In genomic region chr4:69156913-69157312, GRCh38 we compare ENCODE assay signal across 13 cellular contexts. TPM values are rescaled to one million over a fixed set of nuclear protein-coding genes. Genes with fewer than 3 reads are reported as not detected.
DNase-seq lines count a peak whose midpoint lies in the region; ATAC-seq and TF ChIP-seq lines count a peak whose summit lies in the region.
"Had no signal": no experiment of that assay in that cellular context is flagged by ENCODE, and none has a peak within 500 bp of the region (broad histone marks: within the 10 kb centered on the region; RNA-seq: fewer than 3 reads in every experiment).

No MANE protein-coding gene starts in this region.

- no peak overlapping the region for H3K23ac ChIP-seq in H9 (ENCODE audit: insufficient read length, low read depth, low read length)

- no peak overlapping the region for H2BK120ac ChIP-seq in H9 (ENCODE audit: low read depth, low read length, poor library complexity, severe bottlenecking)

- H4K5ac ChIP-seq in H9 (ENCODE audit: insufficient read length, low read depth, low read length) = no peak overlapping the region

- H2BK5ac ChIP-seq in H9 (ENCODE audit: insufficient read length, low read length) = no peak overlapping the region

- no peak overlapping the region for H3K14ac ChIP-seq in H9 (ENCODE audit: insufficient read depth, low read length)

- H3K36me3 ChIP-seq in esophagus squamous epithelium = no peaks in the 10 kb centered on the region

- no peak overlapping the region for H3K27ac Mint-ChIP-seq in Calu3 (ENCODE audit: unreplicated experiment)
- H3K27ac Mint-ChIP-seq in H9 = no peak overlapping the region
- H3K27ac Mint-ChIP-seq: activated naive CD4-positive, alpha-beta T cell treated with anti-CD3 and anti-CD28 coated beads, Interleukin-2, amount 50 U/mL, for 72 hours had no signal

- H3K56ac ChIP-seq in H9 (ENCODE audit: insufficient read length, low read depth, low read length) = no peak overlapping the region

- H3K18ac ChIP-seq in H9 (ENCODE audit: insufficient read length, low read depth, low read length) = no peak overlapping the region

- no peak overlapping the region for H3K4me3 Mint-ChIP-seq in Calu3 (ENCODE audit: low read depth, unreplicated experiment)
- no peak overlapping the region for H3K4me3 Mint-ChIP-seq in H9

- no peak overlapping the region for H4K91ac ChIP-seq in H9 (ENCODE audit: insufficient read length, low read depth, low read length)

- H3K27me3 Mint-ChIP-seq in Calu3 (ENCODE audit: unreplicated experiment) = no peaks in the 10 kb centered on the region
- H3K27me3 Mint-ChIP-seq in H9 (ENCODE audit: low read depth) = no peaks in the 10 kb centered on the region

- no peaks in the 10 kb centered on the region for H3K79me2 ChIP-seq in H9 (ENCODE audit: insufficient read depth, low read length)

- no peak overlapping the region for H2AK5ac ChIP-seq in H9 (ENCODE audit: insufficient read length, low read length)

- H3K9ac ChIP-seq in H9 (ENCODE audit: extremely low read depth, insufficient read length, low read length) = no peak overlapping the region

- no peak overlapping the region for H3K4me3 ChIP-seq in esophagus squamous epithelium

- no peak overlapping the region for H3K27ac ChIP-seq in H9 (ENCODE audit: insufficient read length, low read depth, low read length)
- no peak overlapping the region for H3K27ac ChIP-seq in esophagus squamous epithelium

- no peak overlapping the region for H2BK20ac ChIP-seq in H9 (ENCODE audit: low read depth, low read length, poor library complexity, severe bottlenecking)

- intact Hi-C loops in Calu3 (cut with micrococcal nuclease; ENCODE audit: unreplicated experiment) (no loop called here), esophagus squamous epithelium (cut with DNase I) (no loop called here)

- WGBS in H9 (ENCODE audit: extremely low coverage, insufficient read length, low lambda C conversion rate) = no CpG with 5 or more reads among the region's 2 CpGs
- WGBS in esophagus squamous epithelium, 2 donors = 66 to 92% methylated on average over 2 of the region's 2 CpGs

- H3K9me3 Mint-ChIP-seq in Calu3 (ENCODE audit: low read depth, unreplicated experiment) (no peaks in the 10 kb centered on the region), H9 (no peaks in the 10 kb centered on the region)
- H3K9me3 Mint-ChIP-seq: activated naive CD4-positive, alpha-beta T cell treated with anti-CD3 and anti-CD28 coated beads, Interleukin-2, amount 50 U/mL, for 72 hours had no signal

- BruUV-seq in Calu3 (replicated peaks; lab: Mats Ljungman, UMichigan) = no TSS peak

- in situ Hi-C loops in G401 (cut with HindIII; ENCODE audit: low sequenced_read_pairs) = no loop called here

- ATAC-seq in SK-N-SH treated with all-trans-retinoic acid at 6 μM for 48 hours = peak; percentile 69
- ATAC-seq: activated naive CD4-positive, alpha-beta T cell treated with anti-CD3 and anti-CD28 coated beads, Interleukin-2, amount 50 U/mL, for 72 hours had no signal

- H3K36me3 Mint-ChIP-seq in Calu3 (ENCODE audit: insufficient read depth, unreplicated experiment) = no peaks in the 10 kb centered on the region
- H3K36me3 Mint-ChIP-seq in H9 (ENCODE audit: insufficient read depth in 1 of 3, low read depth in 3 of 3) = no peaks in the 10 kb centered on the region
- H3K36me3 Mint-ChIP-seq: activated naive CD4-positive, alpha-beta T cell treated with anti-CD3 and anti-CD28 coated beads, Interleukin-2, amount 50 U/mL, for 72 hours had no signal

- no peaks in the 10 kb centered on the region for H3K4me1 Mint-ChIP-seq in Calu3 (ENCODE audit: low read depth, unreplicated experiment)
- H3K4me1 Mint-ChIP-seq in H9 = no peaks in the 10 kb centered on the region

- TF ChIP-seq POLR2A in esophagus squamous epithelium (IDR thresholded peaks at IDR 0.05) = no peak

- no peaks in the 10 kb centered on the region for H3K9me3 ChIP-seq in H9 (ENCODE audit: control insufficient read depth, low read depth, low read length)
- no peaks in the 10 kb centered on the region for H3K9me3 ChIP-seq in esophagus squamous epithelium
- H3K9me3 ChIP-seq: Caco-2 had no signal

- H3K79me1 ChIP-seq in H9 (ENCODE audit: insufficient read depth, low read depth, low read length, poor library complexity, severe bottlenecking) = no peaks in the 10 kb centered on the region

- H2AFZ ChIP-seq in H9 (ENCODE audit: low read length) = no peak overlapping the region

- H3K4ac ChIP-seq in H9 (ENCODE audit: low read depth, low read length) = no peak overlapping the region

- H2BK12ac ChIP-seq in H9 (ENCODE audit: insufficient read length, low read depth, low read length) = no peak overlapping the region

- no peaks in the 10 kb centered on the region for H4K20me1 ChIP-seq in H9 (ENCODE audit: control insufficient read depth, insufficient read depth, insufficient read length)

- no peak overlapping the region for H4K8ac ChIP-seq in H9 (replicated peaks; ENCODE audit: insufficient read length, low read depth, low read length)

- no peak overlapping the region for H3T11ph ChIP-seq in H9 (ENCODE audit: low read length)

- no peaks in the 10 kb centered on the region for H3K23me2 ChIP-seq in H9 (ENCODE audit: insufficient read length, low read depth, low read length, poor library complexity, severe bottlenecking)

- no peak overlapping the region for H2BK15ac ChIP-seq in H9 (ENCODE audit: low read depth, low read length)

- TF ChIP-seq CTCF in Calu3 (IDR thresholded peaks at IDR 0.05; ENCODE audit: unreplicated experiment) (no peak), H9 (conservative IDR thresholded peaks at IDR 0.05) (peak; percentile 66), esophagus squamous epithelium (IDR thresholded peaks at IDR 0.05) (peak in 1 of 6 experiments; percentile 42)

- H3K4me2 ChIP-seq in H9 (ENCODE audit: insufficient read depth, insufficient read length, low read length) = no peak overlapping the region

- no peaks in the 10 kb centered on the region for H3K4me1 ChIP-seq in H9 (ENCODE audit: insufficient read depth, low read length)
- no peaks in the 10 kb centered on the region for H3K4me1 ChIP-seq in esophagus squamous epithelium
- H3K4me1 ChIP-seq: Caco-2 had no signal

- H3K27me3 ChIP-seq in H9 (ENCODE audit: insufficient read depth, low read length) (no peaks in the 10 kb centered on the region), esophagus squamous epithelium (no peaks in the 10 kb centered on the region)

- CTCF ChIA-PET in Calu3 (lab: Charles Lee) = no interaction called here

- DNase-seq in Calu3 = peak; percentile 27
- peak; percentile 62 for DNase-seq in H9
- DNase-seq in islet precursor cell = peak; percentile 61
- no peak for DNase-seq in esophagus squamous epithelium (lab: John Stamatoyannopoulos, UW)
- no peak for DNase-seq in SKM-1 treated with dmso at 0.1 percent for 144 hours (lab: John Stamatoyannopoulos, UW; ENCODE audit: unreplicated experiment)
- no peak for DNase-seq in NCI-H1092 (lab: John Stamatoyannopoulos, UW)
- no peak for DNase-seq in G401 (ENCODE audit: low spot score)
- DNase-seq: activated CD4-positive, alpha-beta T cell treated with anti-CD3 and anti-CD28 coated beads for 48 hours; Caco-2; NCI-H1092 treated with DMSO at 0.1 percent for 48 hours had no signal

TF ChIP-seq in SK-N-SH treated with all-trans-retinoic acid at 6 μM for 48 hours, 23 proteins besides CTCF, POLR2A, EP300 and RAD21:
- TF ChIP-seq ZNF8 (CRISPR knock-in tag; IDR thresholded peaks at IDR 0.05) (no peak), ESRRG (CRISPR knock-in tag; IDR thresholded peaks at IDR 0.05) (no peak), ARNTL (CRISPR knock-in tag; IDR thresholded peaks at IDR 0.05; ENCODE audit: borderline replicate concordance, low read depth) (no peak), GLIS3 (CRISPR knock-in tag; IDR thresholded peaks at IDR 0.05) (no peak), TCF4 (CRISPR knock-in tag; IDR thresholded peaks at IDR 0.05; ENCODE audit: borderline replicate concordance) (no peak), CSDC2 (CRISPR knock-in tag; IDR thresholded peaks at IDR 0.05) (no peak), PPARA (CRISPR knock-in tag; IDR thresholded peaks at IDR 0.05; ENCODE audit: borderline replicate concordance) (no peak), ZFP30 (CRISPR knock-in tag; IDR thresholded peaks at IDR 0.05) (no peak), PATZ1 (CRISPR knock-in tag; IDR thresholded peaks at IDR 0.05; ENCODE audit: borderline replicate concordance) (no peak), ZNF565 (CRISPR knock-in tag; conservative IDR thresholded peaks at IDR 0.05; ENCODE audit: low read depth) (no peak)
- TF ChIP-seq, protein P1, sequence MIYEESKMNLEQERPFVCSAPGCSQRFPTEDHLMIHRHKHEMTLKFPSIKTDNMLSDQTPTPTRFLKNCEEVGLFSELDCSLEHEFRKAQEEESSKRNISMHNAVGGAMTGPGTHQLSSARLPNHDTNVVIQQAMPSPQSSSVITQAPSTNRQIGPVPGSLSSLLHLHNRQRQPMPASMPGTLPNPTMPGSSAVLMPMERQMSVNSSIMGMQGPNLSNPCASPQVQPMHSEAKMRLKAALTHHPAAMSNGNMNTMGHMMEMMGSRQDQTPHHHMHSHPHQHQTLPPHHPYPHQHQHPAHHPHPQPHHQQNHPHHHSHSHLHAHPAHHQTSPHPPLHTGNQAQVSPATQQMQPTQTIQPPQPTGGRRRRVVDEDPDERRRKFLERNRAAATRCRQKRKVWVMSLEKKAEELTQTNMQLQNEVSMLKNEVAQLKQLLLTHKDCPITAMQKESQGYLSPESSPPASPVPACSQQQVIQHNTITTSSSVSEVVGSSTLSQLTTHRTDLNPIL (CRISPR knock-in tag; IDR thresholded peaks at IDR 0.05; ENCODE audit: low read depth) = no peak
TF ChIP-seq in SK-N-SH treated with all-trans-retinoic acid at 6 μM for 48 hours: peak in this region for 0.

RNA-seq across cellular contexts. Expression of gene UGT2B11, which starts 57.6 kb away (rescaled TPM):
- not detected in 2 replicates for total RNA-seq in Calu3 (2022)
- total RNA-seq in H9 (2021) = not detected in 2 replicates
- not detected for total RNA-seq in esophagus squamous epithelium
- total RNA-seq in G401 (2014; rRNA removed; shearing (Covaris generic)) = not detected in 2 replicates
- total RNA-seq: activated naive CD4-positive, alpha-beta T cell treated with anti-CD3 and anti-CD28 coated beads, Interleukin-2, amount 50 U/mL, for 72 hours; Caco-2; renal cortical epithelial cell had no signal

Comparison
In these comparisons a context has a peak if more than half of its experiments do, and no peak if none do; other contexts are left out.
1. DNase-seq: peak in Calu3 (single experiment), H9 (single experiment) and islet precursor cell (single experiment); none in esophagus squamous epithelium (single experiment), SKM-1 treated with dmso at 0.1 percent for 144 hours (single experiment), NCI-H1092 (single experiment) and G401 (single experiment).